Comparison of ENCODE assay signal across 1 cellular context in the genomic region with DNA sequence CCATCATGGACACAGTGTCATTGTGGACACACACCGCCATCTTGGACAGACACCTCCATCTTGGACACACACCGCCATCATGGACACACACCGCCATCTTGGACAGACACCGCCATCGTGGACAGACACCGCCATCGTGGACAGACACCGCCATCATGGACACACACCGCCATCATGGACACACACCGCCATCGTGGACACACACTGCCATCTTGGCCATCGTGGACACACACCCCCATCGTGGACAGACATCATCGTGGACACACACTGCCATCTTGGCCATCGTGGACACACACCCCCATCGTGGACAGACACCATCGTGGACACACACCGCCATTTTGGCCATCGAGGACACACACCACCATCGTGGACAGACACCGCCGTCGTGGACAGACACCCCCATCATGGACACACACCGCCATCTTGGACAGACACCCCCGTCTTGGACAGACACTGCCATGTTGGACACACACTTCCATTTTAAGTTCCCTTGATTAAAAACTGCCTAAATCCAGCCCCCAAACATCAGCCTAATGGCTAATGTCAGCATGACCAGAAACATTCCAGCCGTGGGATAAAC.
TF ChIP-seq lines count a peak whose summit lies in the region.

No MANE protein-coding gene starts in this region.

TF ChIP-seq in GM12878, 131 proteins besides CTCF, POLR2A, EP300 and RAD21 (continued from another document):
- TF ChIP-seq, protein P1, sequence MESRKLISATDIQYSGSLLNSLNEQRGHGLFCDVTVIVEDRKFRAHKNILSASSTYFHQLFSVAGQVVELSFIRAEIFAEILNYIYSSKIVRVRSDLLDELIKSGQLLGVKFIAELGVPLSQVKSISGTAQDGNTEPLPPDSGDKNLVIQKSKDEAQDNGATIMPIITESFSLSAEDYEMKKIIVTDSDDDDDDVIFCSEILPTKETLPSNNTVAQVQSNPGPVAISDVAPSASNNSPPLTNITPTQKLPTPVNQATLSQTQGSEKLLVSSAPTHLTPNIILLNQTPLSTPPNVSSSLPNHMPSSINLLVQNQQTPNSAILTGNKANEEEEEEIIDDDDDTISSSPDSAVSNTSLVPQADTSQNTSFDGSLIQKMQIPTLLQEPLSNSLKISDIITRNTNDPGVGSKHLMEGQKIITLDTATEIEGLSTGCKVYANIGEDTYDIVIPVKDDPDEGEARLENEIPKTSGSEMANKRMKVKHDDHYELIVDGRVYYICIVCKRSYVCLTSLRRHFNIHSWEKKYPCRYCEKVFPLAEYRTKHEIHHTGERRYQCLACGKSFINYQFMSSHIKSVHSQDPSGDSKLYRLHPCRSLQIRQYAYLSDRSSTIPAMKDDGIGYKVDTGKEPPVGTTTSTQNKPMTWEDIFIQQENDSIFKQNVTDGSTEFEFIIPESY (IDR thresholded peaks at IDR 0.05) = no peak
TF ChIP-seq in GM12878: peak in this region for 2.
